In genomic region chr6:157804448-157805327, GRCh38 we compare ENCODE assay signal across 1 cellular context.
TF ChIP-seq lines count a peak whose summit lies in the region.

No MANE protein-coding gene starts in this region.

TF ChIP-seq in IMR-90, 13 proteins besides CTCF, POLR2A, EP300 and RAD21 (continued from another document):
- TF ChIP-seq CHD1 (IDR thresholded peaks at IDR 0.05; ENCODE audit: low read depth, low read length) = no peak
- TF ChIP-seq MAZ (IDR thresholded peaks at IDR 0.05; ENCODE audit: borderline replicate concordance, low read depth, low read length) = no peak
- no peak for TF ChIP-seq RFX5 (IDR thresholded peaks at IDR 0.05; ENCODE audit: low read depth, low read length)
- TF ChIP-seq MAFK (IDR thresholded peaks at IDR 0.05; ENCODE audit: low read depth, low read length) = no peak
- TF ChIP-seq, protein P1, sequence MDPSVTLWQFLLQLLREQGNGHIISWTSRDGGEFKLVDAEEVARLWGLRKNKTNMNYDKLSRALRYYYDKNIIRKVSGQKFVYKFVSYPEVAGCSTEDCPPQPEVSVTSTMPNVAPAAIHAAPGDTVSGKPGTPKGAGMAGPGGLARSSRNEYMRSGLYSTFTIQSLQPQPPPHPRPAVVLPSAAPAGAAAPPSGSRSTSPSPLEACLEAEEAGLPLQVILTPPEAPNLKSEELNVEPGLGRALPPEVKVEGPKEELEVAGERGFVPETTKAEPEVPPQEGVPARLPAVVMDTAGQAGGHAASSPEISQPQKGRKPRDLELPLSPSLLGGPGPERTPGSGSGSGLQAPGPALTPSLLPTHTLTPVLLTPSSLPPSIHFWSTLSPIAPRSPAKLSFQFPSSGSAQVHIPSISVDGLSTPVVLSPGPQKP (IDR thresholded peaks at IDR 0.05; ENCODE audit: borderline replicate concordance, low read depth, low read length) = no peak
- TF ChIP-seq USF2 (IDR thresholded peaks at IDR 0.05; ENCODE audit: low read depth, low read length) = no peak
- TF ChIP-seq RCOR1 (IDR thresholded peaks at IDR 0.05; ENCODE audit: insufficient replicate concordance, low read length) = no peak
TF ChIP-seq in IMR-90: peak in this region for 0.
